2 cellular contexts compared by ENCODE assay signal in genomic region chr2:127857494-127857818, GRCh38.
TF ChIP-seq lines count a peak whose summit lies in the region.

No MANE protein-coding gene starts in this region.

TF ChIP-seq in GM23338, 12 proteins besides CTCF, POLR2A, EP300 and RAD21:
- TF ChIP-seq STAT1 (IDR thresholded peaks at IDR 0.05; ENCODE audit: unreplicated experiment) (no peak), EZH2phosphoT487 (IDR thresholded peaks at IDR 0.05; ENCODE audit: unreplicated experiment) (no peak), ZNF331 (CRISPR knock-in tag; IDR thresholded peaks at IDR 0.05; ENCODE audit: low read depth) (no peak), CREB1 (CRISPR knock-in tag; IDR thresholded peaks at IDR 0.05; ENCODE audit: low read depth) (no peak), ETS1 (IDR thresholded peaks at IDR 0.05) (no peak), POLR2AphosphoS5 (IDR thresholded peaks at IDR 0.05; ENCODE audit: low read depth) (no peak), REST (IDR thresholded peaks at IDR 0.05; ENCODE audit: unreplicated experiment) (no peak), ZNF114 (CRISPR knock-in tag; IDR thresholded peaks at IDR 0.05) (no peak), NANOG (IDR thresholded peaks at IDR 0.05; ENCODE audit: borderline replicate concordance) (no peak), ZNF462 (CRISPR knock-in tag; IDR thresholded peaks at IDR 0.05) (no peak), JUNB (IDR thresholded peaks at IDR 0.05; ENCODE audit: unreplicated experiment) (no peak), EZH2 (IDR thresholded peaks at IDR 0.05; ENCODE audit: low read depth, unreplicated experiment) (no peak)

TF ChIP-seq in GM12878, 131 proteins besides CTCF, POLR2A, EP300 and RAD21:
- TF ChIP-seq NKRF (conservative IDR thresholded peaks at IDR 0.05) (no peak), NFYA (IDR thresholded peaks at IDR 0.05; ENCODE audit: borderline replicate concordance, low read depth, low read length) (no peak), FOXM1 (IDR thresholded peaks at IDR 0.05; ENCODE audit: low read depth, low read length) (no peak)
